Comparison of ENCODE assay signal across 1 cellular context in genomic region chr1:52532247-52532646, GRCh38.
TF ChIP-seq lines count a peak whose summit lies in the region.

No MANE protein-coding gene starts in this region.

TF ChIP-seq in WTC11, 78 proteins besides CTCF, POLR2A, EP300 and RAD21 (continued from another document):
- TF ChIP-seq AR (CRISPR knock-in tag; IDR thresholded peaks at IDR 0.05) = no peak
- no peak for TF ChIP-seq TEAD1 (CRISPR knock-in tag; IDR thresholded peaks at IDR 0.05)
- TF ChIP-seq E2F1 (CRISPR knock-in tag; IDR thresholded peaks at IDR 0.05) = no peak
- TF ChIP-seq FOXK1 (CRISPR knock-in tag; IDR thresholded peaks at IDR 0.05) = no peak
TF ChIP-seq in WTC11: peak in this region for 0.
